16 cellular contexts compared by ENCODE assay signal in the genomic region with DNA sequence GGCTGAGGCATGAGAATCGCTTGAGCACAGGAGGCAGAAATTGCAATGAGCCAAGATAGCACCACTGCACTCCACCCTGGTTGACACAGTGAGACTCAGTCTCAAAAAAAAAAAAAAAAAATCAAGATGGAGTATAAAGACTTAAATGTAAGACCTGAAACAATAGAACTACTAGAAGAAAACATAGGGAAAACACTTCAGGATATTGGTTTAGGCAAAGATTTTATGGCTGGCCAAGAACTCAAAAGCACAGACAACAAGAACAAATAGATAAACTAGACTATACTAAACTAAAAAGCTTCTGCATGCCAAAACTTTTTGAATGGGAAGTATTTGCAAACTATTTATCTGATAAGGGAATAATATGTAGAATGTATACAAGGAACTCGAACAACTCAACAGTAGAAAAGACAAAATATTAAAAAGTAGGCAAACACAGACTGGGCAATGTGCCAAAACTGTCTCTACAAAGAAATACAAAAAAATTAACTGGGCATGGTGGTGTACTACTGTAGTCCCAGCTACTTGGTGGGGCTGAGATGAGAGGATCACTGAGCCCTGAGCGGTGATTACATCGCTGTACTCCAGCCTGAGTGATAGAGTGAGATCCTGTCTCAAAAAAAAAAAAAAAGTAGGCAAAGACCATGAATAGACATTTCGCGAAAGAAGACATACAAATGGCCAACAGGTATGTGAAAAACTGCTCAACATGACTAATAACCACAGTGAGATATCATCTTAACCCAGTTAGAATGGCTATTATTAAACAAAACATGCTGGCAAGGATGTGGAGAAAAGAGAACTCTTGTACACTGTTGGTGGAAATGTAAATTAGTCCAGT.
DNase-seq lines count a peak whose midpoint lies in the region; ATAC-seq and TF ChIP-seq lines count a peak whose summit lies in the region.
"Had no signal": no experiment of that assay in that cellular context is flagged by ENCODE, and none has a peak within 500 bp of the region (broad histone marks: within the 10 kb centered on the region; RNA-seq: fewer than 3 reads in every experiment).

No MANE protein-coding gene starts in this region.

- H3K4me1 Mint-ChIP-seq in central memory CD8-positive, alpha-beta T cell, result no peaks in the 10 kb centered on the region
- H3K4me1 Mint-ChIP-seq: activated CD4-positive, alpha-beta T cell treated with anti-CD3 and anti-CD28 coated beads, Interleukin-2, amount 10 ng/mL, durations not matched to agents 7 days and 5 days; neural progenitor cell had no signal

- peak overlapping the region; percentile 32 for H3K27ac Mint-ChIP-seq in central memory CD8-positive, alpha-beta T cell (ENCODE audit: low read depth)
- H3K27ac Mint-ChIP-seq: activated CD4-positive, alpha-beta T cell treated with anti-CD3 and anti-CD28 coated beads, Interleukin-2, amount 10 ng/mL, durations not matched to agents 7 days and 5 days; neural progenitor cell had no signal

- peak overlapping the region; percentile 26 for H3K27ac ChIP-seq in 22Rv1
- H3K27ac ChIP-seq: neural progenitor cell, thoracic aorta had no signal

- no peak for ATAC-seq in central memory CD8-positive, alpha-beta T cell (replicated peaks; ENCODE audit: extremely low read depth, poor library complexity, severe bottlenecking)
- ATAC-seq in HG03571 (IDR thresholded peaks at IDR 0.05; ENCODE audit: unreplicated experiment) (no peak), GM19324 (IDR thresholded peaks at IDR 0.05; ENCODE audit: low FRiP score, unreplicated experiment) (no peak)
- ATAC-seq: left colon had no signal

- DNase-seq in COR-L47 (lab: John Stamatoyannopoulos, UW), result peak; percentile 3
- peak; percentile 29 for DNase-seq in NCI-H69 (lab: John Stamatoyannopoulos, UW)
- DNase-seq in central memory CD8-positive, alpha-beta T cell (ENCODE audit: low spot score in 2 of 2), result no peak
- DNase-seq in UCSD-AML1 (lab: John Stamatoyannopoulos, UW; ENCODE audit: unreplicated experiment), result no peak
- DNase-seq: activated CD4-positive, alpha-beta T cell treated with anti-CD3 and anti-CD28 coated beads, Interleukin-2, amount 10 ng/mL, durations not matched to agents 7 days and 5 days; anterior cingulate cortex; HCEC 1CT; left colon; NCI-H146; SIG-M5; stimulated activated CD4-positive, alpha-beta T cell treated with anti-CD3 and anti-CD28 coated beads, Interleukin-12 subunit alpha, Interleukin-12 subunit beta, amount 100 ng/mL, for 4 hours had no signal

- H3K4me3 Mint-ChIP-seq in central memory CD8-positive, alpha-beta T cell, result no peak overlapping the region
- H3K4me3 Mint-ChIP-seq: activated CD4-positive, alpha-beta T cell treated with anti-CD3 and anti-CD28 coated beads, Interleukin-2, amount 10 ng/mL, durations not matched to agents 7 days and 5 days; neural progenitor cell had no signal

- TF ChIP-seq CTCF in 22Rv1 (IDR thresholded peaks at IDR 0.05), result no peak

- H3K9me3 Mint-ChIP-seq in central memory CD8-positive, alpha-beta T cell, result peaks cover 17% of the 10 kb centered on the region

- no peaks in the 10 kb centered on the region for H3K27me3 Mint-ChIP-seq in central memory CD8-positive, alpha-beta T cell
- H3K27me3 Mint-ChIP-seq: activated CD4-positive, alpha-beta T cell treated with anti-CD3 and anti-CD28 coated beads, Interleukin-2, amount 10 ng/mL, durations not matched to agents 7 days and 5 days had no signal

- no peaks in the 10 kb centered on the region for H3K36me3 Mint-ChIP-seq in central memory CD8-positive, alpha-beta T cell (ENCODE audit: insufficient read depth)

Comparison
In these comparisons a context has a peak if more than half of its experiments do, and no peak if none do; other contexts are left out.
1. DNase-seq: peak in COR-L47 (single experiment) and NCI-H69 (single experiment); none in central memory CD8-positive, alpha-beta T cell (0 of 2) and UCSD-AML1 (single experiment).